Comparison of ENCODE assay signal across 20 cellular contexts in the genomic region with DNA sequence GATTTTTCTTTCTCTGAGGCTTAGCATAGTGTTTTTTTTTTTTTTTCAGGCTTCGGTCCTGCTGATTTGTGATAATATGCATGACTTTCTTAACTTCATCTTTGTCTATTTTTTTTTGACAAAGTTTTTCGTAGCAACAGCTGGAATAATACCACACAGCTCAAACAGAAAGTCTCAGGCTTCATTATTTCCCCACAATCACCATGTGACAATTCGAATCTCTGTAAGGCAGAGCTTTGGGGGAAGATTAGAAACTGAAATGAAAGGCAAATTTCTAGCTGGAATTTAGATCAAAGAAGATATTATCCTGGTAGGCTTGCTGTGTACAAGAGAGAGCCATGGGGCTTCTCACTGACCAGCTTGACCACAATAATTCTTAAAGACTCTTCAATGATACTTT. TPM values are rescaled to one million over a fixed set of nuclear protein-coding genes. Genes with fewer than 3 reads are reported as not detected.
"Had no signal": no experiment of that assay in that cellular context is flagged by ENCODE, and none has a peak within 500 bp of the region (broad histone marks: within the 10 kb centered on the region; RNA-seq: fewer than 3 reads in every experiment).

No MANE protein-coding gene starts in this region.

- H3K9me3 Mint-ChIP-seq: activated T-cell treated with anti-CD3 and anti-CD28 coated beads, Interleukin-2, amount 50 U/mL, for 24 hours; natural killer cell treated with Interleukin-12 subunit alpha and Interleukin-12 subunit beta and Interleukin-15 and Interleukin-18, amount 100 ng/mL, for 72 hours; stimulated activated effector memory CD8-positive, alpha-beta T cell treated with anti-CD3 and anti-CD28 coated beads, Interleukin-12 subunit alpha, Interleukin-12 subunit beta, amount 100 ng/mL, for 72 hours had no signal

- H3K27me3 ChIP-seq: adrenal gland, colonic mucosa, esophagus muscularis mucosa, sigmoid colon had no signal

- H3K27ac Mint-ChIP-seq: activated T-cell treated with anti-CD3 and anti-CD28 coated beads, Interleukin-2, amount 50 U/mL, for 24 hours; natural killer cell treated with Interleukin-12 subunit alpha and Interleukin-12 subunit beta and Interleukin-15 and Interleukin-18, amount 100 ng/mL, for 72 hours; stimulated activated effector memory CD8-positive, alpha-beta T cell treated with anti-CD3 and anti-CD28 coated beads, Interleukin-12 subunit alpha, Interleukin-12 subunit beta, amount 100 ng/mL, for 72 hours had no signal

- H3K4me3 ChIP-seq: adrenal gland, colonic mucosa, esophagus muscularis mucosa, psoas muscle, sigmoid colon, thoracic aorta had no signal

- H3K9me3 ChIP-seq: adrenal gland, colonic mucosa, esophagus muscularis mucosa, psoas muscle, sigmoid colon, thoracic aorta had no signal

- H3K36me3 ChIP-seq: adrenal gland, colonic mucosa, esophagus muscularis mucosa, sigmoid colon, thoracic aorta had no signal

- H3K27ac ChIP-seq: colonic mucosa, esophagus muscularis mucosa, psoas muscle, sigmoid colon, thoracic aorta had no signal

- H3K4me1 ChIP-seq: colonic mucosa, sigmoid colon had no signal

- DNase-seq: activated CD4-positive, alpha-beta T cell treated with anti-CD3 and anti-CD28 coated beads for 1 hour; activated CD4-positive, alpha-beta T cell treated with anti-CD3 and anti-CD28 coated beads, Interleukin-2, amount 50 U/mL, for 4 hours; activated effector memory CD4-positive, alpha-beta T cell treated with Interleukin-2 at 50 U/mL for 16 hours; activated naive CD4-positive, alpha-beta T cell treated with anti-CD3 and anti-CD28 coated beads, Interleukin-2, amount 50 U/mL, for 16 hours; activated T-cell treated with anti-CD3 and anti-CD28 coated beads, Interleukin-2, amount 50 U/mL, for 24 hours; adrenal gland; colonic mucosa; left ventricle myocardium superior; mesenchymal stem cell; occipital lobe; psoas muscle; sigmoid colon; T-helper 1 cell; T1000 had no signal

- ATAC-seq: left ventricle myocardium superior; natural killer cell treated with Interleukin-12 subunit alpha and Interleukin-12 subunit beta and Interleukin-15 and Interleukin-18, amount 100 ng/mL, for 72 hours; psoas muscle had no signal

RNA-seq across cellular contexts. Expression of a gene that starts 12.3 kb away (rescaled TPM):
- total RNA-seq: fibroblast of villous mesenchyme, kidney epithelial cell had no signal
